19 cellular contexts compared by ENCODE assay signal in genomic region chr5:168826292-168826725, GRCh38.
DNase-seq lines count a peak whose midpoint lies in the region; ATAC-seq, FAIRE-seq and TF ChIP-seq lines count a peak whose summit lies in the region.
"Had no signal": no experiment of that assay in that cellular context is flagged by ENCODE, and none has a peak within 500 bp of the region (broad histone marks: within the 10 kb centered on the region; RNA-seq: fewer than 3 reads in every experiment).

No MANE protein-coding gene starts in this region.

- DNase-seq in A673 (ENCODE audit: low spot score), result peak; percentile 5
- peak; percentile 60 for DNase-seq in SK-N-DZ (ENCODE audit: low spot score)
- DNase-seq in putamen (ENCODE audit: low spot score), result peak; percentile 29
- DNase-seq in D721Med (ENCODE audit: insufficient read length, low spot score), result no peak
- no peak for DNase-seq in Peyer's patch
- DNase-seq in NCI-H1694 (lab: John Stamatoyannopoulos, UW), result no peak
- DNase-seq: 8988T; CD4-positive, alpha-beta T cell; NCI-H1417 treated with DMSO at 0.1 percent for 48 hours; NCI-H2029 treated with DMSO at 0.1 percent for 48 hours; NCI-H2227 treated with DMSO at 0.1 percent for 48 hours; NCI-H524; PC-9; SJCRH30; SW 1271 had no signal

- CTCF ChIA-PET in A673 (lab: Charles Lee), result no interaction called here

- peak; percentile 58 for ATAC-seq in esophagus mucosa
- no peak for ATAC-seq in HG02981 (IDR thresholded peaks at IDR 0.05; ENCODE audit: unreplicated experiment)
- ATAC-seq: GM12878 had no signal

- BruUV-seq in A673 (replicated peaks; lab: Mats Ljungman, UMichigan), result no TSS peak

- H3K4me3 ChIP-seq in A673 (ENCODE audit: low read depth, low read length, poor library complexity, severe bottlenecking), result no peak overlapping the region
- no peak overlapping the region for H3K4me3 ChIP-seq in Peyer's patch
- H3K4me3 ChIP-seq: GM12878, PC-9, SJCRH30 had no signal

- no peak for FAIRE-seq in D721Med (lab: Jason Lieb, UNC)
- FAIRE-seq: GM12878 had no signal

- H3K9me3 ChIP-seq in A673 (ENCODE audit: low read depth, low read length, poor library complexity, severe bottlenecking) (no peaks in the 10 kb centered on the region), Peyer's patch (no peaks in the 10 kb centered on the region)
- H3K9me3 ChIP-seq: SJCRH30 had no signal

- H3K4me1 ChIP-seq in A673 (ENCODE audit: insufficient read depth, low read length, poor library complexity, severe bottlenecking) (peaks cover 3% of the 10 kb centered on the region), Peyer's patch (no peaks in the 10 kb centered on the region)
- H3K4me1 ChIP-seq: SJCRH30 had no signal

- H3K36me3 ChIP-seq in A673 (ENCODE audit: insufficient read depth, low read length, poor library complexity, severe bottlenecking), result no peaks in the 10 kb centered on the region
- H3K36me3 ChIP-seq in Peyer's patch, result no peaks in the 10 kb centered on the region
- H3K36me3 ChIP-seq: SJCRH30 had no signal

- intact Hi-C loops in A673 (cut with micrococcal nuclease; ENCODE audit: unreplicated experiment), result no loop called here

- H3K27me3 ChIP-seq in A673 (replicated peaks; ENCODE audit: insufficient read depth, low read depth, low read length, poor library complexity), result peaks cover 74% of the 10 kb centered on the region
- H3K27me3 ChIP-seq in Peyer's patch, result no peaks in the 10 kb centered on the region
- H3K27me3 ChIP-seq: SJCRH30 had no signal

- no peak for TF ChIP-seq POLR2A in Peyer's patch (IDR thresholded peaks at IDR 0.05)

- POLR2A ChIA-PET in A673 (lab: Charles Lee; ENCODE audit: low non-redundant PET), result interaction anchor here (0.6 kb wide), 1 partner anchor 216 kb away, joined by 3 read pairs; no protein-coding TSS in a partner anchor

- TF ChIP-seq CTCF in A673 (conservative IDR thresholded peaks at IDR 0.05; ENCODE audit: low read depth, low read length) (no peak), D721Med (IDR thresholded peaks at IDR 0.05; ENCODE audit: insufficient read depth, missing control alignments) (no peak), Peyer's patch (IDR thresholded peaks at IDR 0.05) (no peak)

- H3K27ac ChIP-seq in A673 (ENCODE audit: low read depth, low read length, poor library complexity, severe bottlenecking) (no peak overlapping the region), Peyer's patch (no peak overlapping the region)
- H3K27ac ChIP-seq: KMS-11, PC-9, SJCRH30 had no signal

Comparison
In these comparisons a context has a peak if more than half of its experiments do, and no peak if none do; other contexts are left out.
1. DNase-seq: peak in A673 (single experiment), SK-N-DZ (single experiment) and putamen (single experiment); none in D721Med (single experiment), Peyer's patch (0 of 3) and NCI-H1694 (single experiment).